Comparison of ENCODE assay signal across 1 cellular context in the genomic region with DNA sequence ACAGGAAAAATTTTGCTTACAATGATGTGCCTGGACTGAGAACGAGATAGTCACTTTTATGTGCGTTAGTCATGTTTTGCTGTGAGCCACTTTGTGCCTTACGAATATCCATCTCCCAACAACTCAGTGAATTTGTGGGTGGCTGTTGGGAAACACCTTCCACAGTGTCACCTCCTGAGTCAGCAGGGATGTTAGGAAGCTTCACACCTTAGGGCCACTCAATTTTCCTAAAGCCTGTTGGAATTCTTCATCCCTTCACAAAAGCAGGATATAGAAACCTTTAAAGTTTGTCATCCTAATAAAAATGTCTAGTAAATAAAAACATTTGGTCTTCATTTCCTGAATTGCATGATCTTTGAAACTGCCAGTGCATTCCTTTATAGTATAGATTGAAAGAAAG.
TF ChIP-seq lines count a peak whose summit lies in the region.

No MANE protein-coding gene starts in this region.

TF ChIP-seq in HepG2, 621 proteins besides CTCF, POLR2A, EP300 and RAD21:
- TF ChIP-seq ZNF326 (CRISPR knock-in tag; IDR thresholded peaks at IDR 0.05; ENCODE audit: borderline replicate concordance) (no peak), HHEX (CRISPR knock-in tag; IDR thresholded peaks at IDR 0.05) (no peak), ZNF839 (CRISPR knock-in tag; IDR thresholded peaks at IDR 0.05; ENCODE audit: borderline replicate concordance) (no peak), RAD51 (IDR thresholded peaks at IDR 0.05; ENCODE audit: borderline replicate concordance) (no peak), GATA4 (IDR thresholded peaks at IDR 0.05; ENCODE audit: borderline replicate concordance, low read depth) (no peak), ZC3H13 (CRISPR knock-in tag; IDR thresholded peaks at IDR 0.05) (no peak), MTA3 (CRISPR knock-in tag; IDR thresholded peaks at IDR 0.05) (no peak), ZNF709 (CRISPR knock-in tag; IDR thresholded peaks at IDR 0.05) (no peak), ZNF121 (CRISPR knock-in tag; IDR thresholded peaks at IDR 0.05) (no peak), KAT8 (CRISPR knock-in tag; IDR thresholded peaks at IDR 0.05) (no peak), ZNF674 (CRISPR knock-in tag; IDR thresholded peaks at IDR 0.05; ENCODE audit: low read depth) (no peak), NFRKB (IDR thresholded peaks at IDR 0.05) (no peak)
- TF ChIP-seq, protein P1, sequence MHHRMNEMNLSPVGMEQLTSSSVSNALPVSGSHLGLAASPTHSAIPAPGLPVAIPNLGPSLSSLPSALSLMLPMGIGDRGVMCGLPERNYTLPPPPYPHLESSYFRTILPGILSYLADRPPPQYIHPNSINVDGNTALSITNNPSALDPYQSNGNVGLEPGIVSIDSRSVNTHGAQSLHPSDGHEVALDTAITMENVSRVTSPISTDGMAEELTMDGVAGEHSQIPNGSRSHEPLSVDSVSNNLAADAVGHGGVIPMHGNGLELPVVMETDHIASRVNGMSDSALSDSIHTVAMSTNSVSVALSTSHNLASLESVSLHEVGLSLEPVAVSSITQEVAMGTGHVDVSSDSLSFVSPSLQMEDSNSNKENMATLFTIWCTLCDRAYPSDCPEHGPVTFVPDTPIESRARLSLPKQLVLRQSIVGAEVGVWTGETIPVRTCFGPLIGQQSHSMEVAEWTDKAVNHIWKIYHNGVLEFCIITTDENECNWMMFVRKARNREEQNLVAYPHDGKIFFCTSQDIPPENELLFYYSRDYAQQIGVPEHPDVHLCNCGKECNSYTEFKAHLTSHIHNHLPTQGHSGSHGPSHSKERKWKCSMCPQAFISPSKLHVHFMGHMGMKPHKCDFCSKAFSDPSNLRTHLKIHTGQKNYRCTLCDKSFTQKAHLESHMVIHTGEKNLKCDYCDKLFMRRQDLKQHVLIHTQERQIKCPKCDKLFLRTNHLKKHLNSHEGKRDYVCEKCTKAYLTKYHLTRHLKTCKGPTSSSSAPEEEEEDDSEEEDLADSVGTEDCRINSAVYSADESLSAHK (CRISPR knock-in tag; IDR thresholded peaks at IDR 0.05; ENCODE audit: borderline replicate concordance) = no peak
- TF ChIP-seq, protein P2, sequence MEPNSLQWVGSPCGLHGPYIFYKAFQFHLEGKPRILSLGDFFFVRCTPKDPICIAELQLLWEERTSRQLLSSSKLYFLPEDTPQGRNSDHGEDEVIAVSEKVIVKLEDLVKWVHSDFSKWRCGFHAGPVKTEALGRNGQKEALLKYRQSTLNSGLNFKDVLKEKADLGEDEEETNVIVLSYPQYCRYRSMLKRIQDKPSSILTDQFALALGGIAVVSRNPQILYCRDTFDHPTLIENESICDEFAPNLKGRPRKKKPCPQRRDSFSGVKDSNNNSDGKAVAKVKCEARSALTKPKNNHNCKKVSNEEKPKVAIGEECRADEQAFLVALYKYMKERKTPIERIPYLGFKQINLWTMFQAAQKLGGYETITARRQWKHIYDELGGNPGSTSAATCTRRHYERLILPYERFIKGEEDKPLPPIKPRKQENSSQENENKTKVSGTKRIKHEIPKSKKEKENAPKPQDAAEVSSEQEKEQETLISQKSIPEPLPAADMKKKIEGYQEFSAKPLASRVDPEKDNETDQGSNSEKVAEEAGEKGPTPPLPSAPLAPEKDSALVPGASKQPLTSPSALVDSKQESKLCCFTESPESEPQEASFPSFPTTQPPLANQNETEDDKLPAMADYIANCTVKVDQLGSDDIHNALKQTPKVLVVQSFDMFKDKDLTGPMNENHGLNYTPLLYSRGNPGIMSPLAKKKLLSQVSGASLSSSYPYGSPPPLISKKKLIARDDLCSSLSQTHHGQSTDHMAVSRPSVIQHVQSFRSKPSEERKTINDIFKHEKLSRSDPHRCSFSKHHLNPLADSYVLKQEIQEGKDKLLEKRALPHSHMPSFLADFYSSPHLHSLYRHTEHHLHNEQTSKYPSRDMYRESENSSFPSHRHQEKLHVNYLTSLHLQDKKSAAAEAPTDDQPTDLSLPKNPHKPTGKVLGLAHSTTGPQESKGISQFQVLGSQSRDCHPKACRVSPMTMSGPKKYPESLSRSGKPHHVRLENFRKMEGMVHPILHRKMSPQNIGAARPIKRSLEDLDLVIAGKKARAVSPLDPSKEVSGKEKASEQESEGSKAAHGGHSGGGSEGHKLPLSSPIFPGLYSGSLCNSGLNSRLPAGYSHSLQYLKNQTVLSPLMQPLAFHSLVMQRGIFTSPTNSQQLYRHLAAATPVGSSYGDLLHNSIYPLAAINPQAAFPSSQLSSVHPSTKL (CRISPR knock-in tag; IDR thresholded peaks at IDR 0.05) = no peak
- TF ChIP-seq, protein P3, sequence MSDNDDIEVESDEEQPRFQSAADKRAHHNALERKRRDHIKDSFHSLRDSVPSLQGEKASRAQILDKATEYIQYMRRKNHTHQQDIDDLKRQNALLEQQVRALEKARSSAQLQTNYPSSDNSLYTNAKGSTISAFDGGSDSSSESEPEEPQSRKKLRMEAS (IDR thresholded peaks at IDR 0.05) = no peak
- TF ChIP-seq, protein P4, sequence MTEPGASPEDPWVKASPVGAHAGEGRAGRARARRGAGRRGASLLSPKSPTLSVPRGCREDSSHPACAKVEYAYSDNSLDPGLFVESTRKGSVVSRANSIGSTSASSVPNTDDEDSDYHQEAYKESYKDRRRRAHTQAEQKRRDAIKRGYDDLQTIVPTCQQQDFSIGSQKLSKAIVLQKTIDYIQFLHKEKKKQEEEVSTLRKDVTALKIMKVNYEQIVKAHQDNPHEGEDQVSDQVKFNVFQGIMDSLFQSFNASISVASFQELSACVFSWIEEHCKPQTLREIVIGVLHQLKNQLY (CRISPR knock-in tag; IDR thresholded peaks at IDR 0.05) = no peak
- TF ChIP-seq, protein P5, sequence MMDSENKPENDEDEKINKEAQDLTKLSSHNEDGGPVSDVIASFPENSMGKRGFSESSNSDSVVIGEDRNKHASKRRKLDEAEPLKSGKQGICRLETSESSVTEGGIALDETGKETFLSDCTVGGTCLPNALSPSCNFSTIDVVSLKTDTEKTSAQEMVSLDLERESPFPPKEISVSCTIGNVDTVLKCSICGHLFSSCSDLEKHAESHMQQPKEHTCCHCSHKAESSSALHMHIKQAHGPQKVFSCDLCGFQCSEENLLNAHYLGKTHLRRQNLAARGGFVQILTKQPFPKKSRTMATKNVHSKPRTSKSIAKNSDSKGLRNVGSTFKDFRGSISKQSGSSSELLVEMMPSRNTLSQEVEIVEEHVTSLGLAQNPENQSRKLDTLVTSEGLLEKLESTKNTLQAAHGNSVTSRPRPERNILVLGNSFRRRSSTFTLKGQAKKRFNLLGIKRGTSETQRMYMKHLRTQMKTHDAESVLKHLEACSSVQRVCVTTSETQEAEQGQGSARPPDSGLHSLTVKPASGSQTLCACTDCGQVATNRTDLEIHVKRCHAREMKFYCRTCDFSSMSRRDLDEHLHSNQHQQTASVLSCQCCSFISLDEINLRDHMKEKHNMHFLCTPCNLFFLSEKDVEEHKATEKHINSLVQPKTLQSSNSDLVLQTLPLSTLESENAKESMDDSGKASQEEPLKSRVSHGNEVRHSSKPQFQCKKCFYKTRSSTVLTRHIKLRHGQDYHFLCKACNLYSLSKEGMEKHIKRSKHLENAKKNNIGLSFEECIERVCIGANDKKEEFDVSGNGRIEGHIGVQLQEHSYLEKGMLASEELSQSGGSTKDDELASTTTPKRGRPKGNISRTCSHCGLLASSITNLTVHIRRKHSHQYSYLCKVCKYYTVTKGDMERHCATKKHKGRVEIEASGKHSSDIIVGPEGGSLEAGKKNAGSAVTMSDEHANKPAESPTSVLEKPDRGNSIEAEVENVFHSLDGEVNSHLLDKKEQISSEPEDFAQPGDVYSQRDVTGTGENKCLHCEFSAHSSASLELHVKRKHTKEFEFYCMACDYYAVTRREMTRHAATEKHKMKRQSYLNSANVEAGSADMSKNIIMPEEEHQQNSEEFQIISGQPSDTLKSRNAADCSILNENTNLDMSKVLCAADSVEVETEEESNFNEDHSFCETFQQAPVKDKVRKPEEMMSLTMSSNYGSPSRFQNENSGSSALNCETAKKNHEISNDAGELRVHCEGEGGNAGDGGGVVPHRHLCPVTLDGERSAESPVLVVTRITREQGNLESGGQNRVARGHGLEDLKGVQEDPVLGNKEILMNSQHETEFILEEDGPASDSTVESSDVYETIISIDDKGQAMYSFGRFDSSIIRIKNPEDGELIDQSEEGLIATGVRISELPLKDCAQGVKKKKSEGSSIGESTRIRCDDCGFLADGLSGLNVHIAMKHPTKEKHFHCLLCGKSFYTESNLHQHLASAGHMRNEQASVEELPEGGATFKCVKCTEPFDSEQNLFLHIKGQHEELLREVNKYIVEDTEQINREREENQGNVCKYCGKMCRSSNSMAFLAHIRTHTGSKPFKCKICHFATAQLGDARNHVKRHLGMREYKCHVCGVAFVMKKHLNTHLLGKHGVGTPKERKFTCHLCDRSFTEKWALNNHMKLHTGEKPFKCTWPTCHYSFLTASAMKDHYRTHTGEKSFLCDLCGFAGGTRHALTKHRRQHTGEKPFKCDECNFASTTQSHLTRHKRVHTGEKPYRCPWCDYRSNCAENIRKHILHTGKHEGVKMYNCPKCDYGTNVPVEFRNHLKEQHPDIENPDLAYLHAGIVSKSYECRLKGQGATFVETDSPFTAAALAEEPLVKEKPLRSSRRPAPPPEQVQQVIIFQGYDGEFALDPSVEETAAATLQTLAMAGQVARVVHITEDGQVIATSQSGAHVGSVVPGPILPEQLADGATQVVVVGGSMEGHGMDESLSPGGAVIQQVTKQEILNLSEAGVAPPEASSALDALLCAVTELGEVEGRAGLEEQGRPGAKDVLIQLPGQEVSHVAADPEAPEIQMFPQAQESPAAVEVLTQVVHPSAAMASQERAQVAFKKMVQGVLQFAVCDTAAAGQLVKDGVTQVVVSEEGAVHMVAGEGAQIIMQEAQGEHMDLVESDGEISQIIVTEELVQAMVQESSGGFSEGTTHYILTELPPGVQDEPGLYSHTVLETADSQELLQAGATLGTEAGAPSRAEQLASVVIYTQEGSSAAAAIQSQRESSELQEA (CRISPR knock-in tag; IDR thresholded peaks at IDR 0.05; ENCODE audit: not compliant biosample characterization) = no peak
